In genomic region chr5:84494453-84494852, GRCh38 we compare ENCODE assay signal across 14 cellular contexts.
DNase-seq lines count a peak whose midpoint lies in the region; ATAC-seq and TF ChIP-seq lines count a peak whose summit lies in the region.
"Had no signal": no experiment of that assay in that cellular context is flagged by ENCODE, and none has a peak within 500 bp of the region (broad histone marks: within the 10 kb centered on the region; RNA-seq: fewer than 3 reads in every experiment).

No MANE protein-coding gene starts in this region.

- no peaks in the 10 kb centered on the region for H3K4me1 Mint-ChIP-seq in mesothelial cell of epicardium

- no peak overlapping the region for H3K4me3 Mint-ChIP-seq in mesothelial cell of epicardium

- no peaks in the 10 kb centered on the region for H3K9me2 ChIP-seq in HCT116 (ENCODE audit: insufficient read depth)

- H3K9me3 ChIP-seq in HCT116 (ENCODE audit: control insufficient read depth in 1 of 2, insufficient read depth in 1 of 2, low read depth in 1 of 2, low read length in 2 of 2) = no peaks in the 10 kb centered on the region
- H3K9me3 ChIP-seq: A549, neutrophil had no signal

- no peaks in the 10 kb centered on the region for H3K27me3 Mint-ChIP-seq in mesothelial cell of epicardium (ENCODE audit: low read depth)

- ATAC-seq in HCT116 (no peak), GM19324 (IDR thresholded peaks at IDR 0.05; ENCODE audit: low FRiP score, unreplicated experiment) (no peak)
- ATAC-seq: A549 had no signal

- H3K27me3 ChIP-seq in HCT116 (ENCODE audit: insufficient read depth, low read length) = no peaks in the 10 kb centered on the region
- H3K27me3 ChIP-seq: neutrophil had no signal

- DNase-seq in A172 (ENCODE audit: low spot score) (peak; percentile 87), HCT116 (ENCODE audit: low read depth, low spot score) (no peak), amniotic epithelial cell (ENCODE audit: low read depth) (peak; percentile 97), foreskin melanocyte (peak; percentile 3), SHP77 treated with DMSO at 0.1 percent for 48 hours (lab: John Stamatoyannopoulos, UW) (no peak), mesothelial cell of epicardium (ENCODE audit: low spot score in 2 of 2, unreplicated experiment in 2 of 2) (no peak), DMS53 treated with DMSO at 0.1 percent for 48 hours (lab: John Stamatoyannopoulos, UW; ENCODE audit: unreplicated experiment) (no peak)
- DNase-seq: activated gamma-delta T cell treated with Interleukin-2 at 50 U/mL for 16 hours, WERI-Rb-1 had no signal

- intact Hi-C loops in HCT116 (cut with micrococcal nuclease) = no loop called here

- H4K20me1 ChIP-seq in HCT116 (ENCODE audit: insufficient read depth) = no peaks in the 10 kb centered on the region

- no peak overlapping the region for H3K27ac ChIP-seq in HCT116 (ENCODE audit: low read depth, low read length)
- H3K27ac ChIP-seq: A549, neutrophil, SK-N-MC, WERI-Rb-1 had no signal

- H2AFZ ChIP-seq in HCT116 (ENCODE audit: low read depth, low read length, poor library complexity, severe bottlenecking) = peak overlapping the region; percentile 40

- peaks cover 7% of the 10 kb centered on the region for H3K9me3 Mint-ChIP-seq in mesothelial cell of epicardium

- no peak overlapping the region for H3K4me3 ChIP-seq in HCT116 (replicated peaks in 1 of 2; ENCODE audit: low read depth in 1 of 2, low read length in 2 of 2)
- H3K4me3 ChIP-seq: A549, lung, SK-N-MC had no signal

- RAD21 ChIA-PET in HCT116 (lab: Charles Lee; ENCODE audit: low non-redundant PET in 1 of 2, low total read pairs in 2 of 2, uncharacterized antibody in 2 of 2, unreplicated experiment in 2 of 2) = no interaction called here

- no peaks in the 10 kb centered on the region for H3K4me1 ChIP-seq in HCT116 (ENCODE audit: control insufficient read depth in 1 of 2, insufficient read depth in 2 of 2, low read length in 2 of 2)
- H3K4me1 ChIP-seq: A549 had no signal

- no peaks in the 10 kb centered on the region for H3K36me3 ChIP-seq in HCT116 (ENCODE audit: control insufficient read depth in 1 of 2, insufficient read depth in 2 of 2, low read length in 2 of 2)
- H3K36me3 ChIP-seq: neutrophil, WERI-Rb-1 had no signal

- no peaks in the 10 kb centered on the region for H3K79me2 ChIP-seq in HCT116 (ENCODE audit: insufficient read depth, low read length)

- H3K4me2 ChIP-seq in HCT116 (ENCODE audit: low read length) = no peak overlapping the region
- H3K4me2 ChIP-seq: A549 had no signal

- TF ChIP-seq RAD21 in HCT116 (IDR thresholded peaks at IDR 0.05; ENCODE audit: low read depth) = no peak

- CTCF ChIA-PET in HCT116 (lab: Charles Lee) = no interaction called here

- H3K9ac ChIP-seq in HCT116 (ENCODE audit: low read length) = no peak overlapping the region

- no TSS peak for BruUV-seq in HCT116 (replicated peaks; lab: Mats Ljungman, UMichigan)

- H3K36me3 Mint-ChIP-seq in mesothelial cell of epicardium = no peaks in the 10 kb centered on the region

- POLR2A ChIA-PET in HCT116 (lab: Charles Lee) = no interaction called here

- TF ChIP-seq POLR2A in HCT116 (IDR thresholded peaks at IDR 0.05; ENCODE audit: borderline replicate concordance, extremely low read depth, insufficient read depth, insufficient read length) = no peak

- TF ChIP-seq CTCF in HCT116 (IDR thresholded peaks at IDR 0.05 in 2 of 3, conservative IDR thresholded peaks at IDR 0.05 in 1 of 3; ENCODE audit: borderline replicate concordance in 1 of 3, insufficient read depth in 1 of 3, low read depth in 2 of 3, low read length in 2 of 3) (no peak), mesothelial cell of epicardium (IDR thresholded peaks at IDR 0.05; ENCODE audit: unreplicated experiment) (no peak)

- H3K27ac Mint-ChIP-seq in mesothelial cell of epicardium = no peak overlapping the region

TF ChIP-seq in HCT116, 20 proteins besides CTCF, POLR2A, EP300 and RAD21:
- TF ChIP-seq FOSL1 (IDR thresholded peaks at IDR 0.05; ENCODE audit: low read depth) (no peak), SIN3A (IDR thresholded peaks at IDR 0.05; ENCODE audit: low read depth) (no peak), ZNF274 (IDR thresholded peaks at IDR 0.05; ENCODE audit: low read depth, low read length) (no peak), ZFX (IDR thresholded peaks at IDR 0.05) (no peak), POLR2AphosphoS5 (IDR thresholded peaks at IDR 0.05; ENCODE audit: low read depth, low read length) (no peak), TCF7L2 (IDR thresholded peaks at IDR 0.05; ENCODE audit: borderline replicate concordance, extremely low read depth, insufficient read depth, insufficient read length) (no peak), ELF1 (IDR thresholded peaks at IDR 0.05; ENCODE audit: borderline replicate concordance, low read depth) (no peak), CEBPB (IDR thresholded peaks at IDR 0.05; ENCODE audit: low read depth) (no peak)

Comparison
In these comparisons a context has a peak if more than half of its experiments do, and no peak if none do; other contexts are left out.
1. DNase-seq: peak in A172 (single experiment), amniotic epithelial cell (single experiment) and foreskin melanocyte (single experiment); none in HCT116 (single experiment), SHP77 treated with DMSO at 0.1 percent for 48 hours (single experiment), mesothelial cell of epicardium (0 of 2) and DMS53 treated with DMSO at 0.1 percent for 48 hours (single experiment).